ENCODE assay signal across 11 cellular contexts in the genomic region with DNA sequence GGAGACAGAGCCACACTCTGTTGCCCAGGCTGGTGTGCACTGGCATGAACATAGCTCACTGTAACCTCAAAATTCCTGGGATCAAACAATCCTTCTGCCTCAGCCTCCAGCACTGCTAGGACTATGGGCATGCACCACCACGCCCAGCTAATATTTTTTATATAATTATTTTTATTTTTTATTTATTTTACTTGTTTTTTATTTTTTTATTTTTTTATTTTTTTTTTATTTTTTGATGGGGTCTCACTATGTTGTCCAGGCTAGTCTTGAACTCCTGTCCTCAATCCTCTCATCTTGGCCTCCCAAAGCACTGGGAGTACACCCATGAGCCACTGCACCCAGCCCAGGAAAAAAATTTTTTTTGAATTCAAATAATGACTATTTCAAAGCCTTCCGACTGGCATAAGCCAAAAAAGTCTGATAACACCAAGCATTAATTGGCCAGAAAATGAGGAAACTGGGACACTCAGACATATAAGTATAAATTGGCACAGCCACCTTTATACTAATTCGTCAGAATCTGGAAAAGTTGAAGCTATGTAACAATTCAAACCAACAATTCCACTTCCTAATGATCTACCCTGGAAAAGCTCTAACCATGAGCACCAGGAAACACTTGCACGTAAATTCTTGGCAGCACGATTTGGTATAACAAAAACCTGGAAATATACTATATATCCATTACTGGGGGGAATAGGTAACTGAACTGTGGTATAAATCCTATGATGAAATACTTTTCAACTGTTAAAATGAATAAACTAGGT. TPM values are rescaled to one million over a fixed set of nuclear protein-coding genes. Genes with fewer than 3 reads are reported as not detected.
DNase-seq lines count a peak whose midpoint lies in the region; ATAC-seq and TF ChIP-seq lines count a peak whose summit lies in the region.
"Had no signal": no experiment of that assay in that cellular context is flagged by ENCODE, and none has a peak within 500 bp of the region (broad histone marks: within the 10 kb centered on the region; RNA-seq: fewer than 3 reads in every experiment).

No MANE protein-coding gene starts in this region.

- peaks cover 75 to 85% of the 10 kb centered on the region in 2 donors for H3K4me1 Mint-ChIP-seq in immature natural killer cell

- H3K27ac ChIP-seq in right atrium auricular region (peak overlapping the region; percentile 19 to 93), VCaP (peak overlapping the region; percentile 97), urinary bladder (ENCODE audit: low read depth) (peak overlapping the region; percentile 23), sigmoid colon (peak overlapping the region in 1 of 4 donors; percentile 7)

- intact Hi-C loops in left ventricle myocardium superior (cut with micrococcal nuclease) (no loop called here), sigmoid colon (cut with DNase I) (no loop called here)

- no peak for TF ChIP-seq POLR2A in sigmoid colon (IDR thresholded peaks at IDR 0.05)

- peaks cover 0 to 19% (median 11%) of the 10 kb centered on the region in 3 donors for H3K36me3 Mint-ChIP-seq in immature natural killer cell

- H3K27me3 ChIP-seq in right atrium auricular region = no peaks in the 10 kb centered on the region
- no peaks in the 10 kb centered on the region for H3K27me3 ChIP-seq in sigmoid colon

- TF ChIP-seq EP300 in sigmoid colon (IDR thresholded peaks at IDR 0.05) = no peak

- 75% methylated on average over 5 of the region's 5 CpGs for WGBS in urinary bladder
- 57 to 79% methylated on average over 5 of the region's 5 CpGs for WGBS in sigmoid colon, 2 donors

- DNase-seq in right atrium auricular region (ENCODE audit: low spot score) = no peak
- no peak for DNase-seq in left ventricle myocardium superior
- no peak for DNase-seq in immature natural killer cell
- no peak for DNase-seq in ecto neural progenitor cell (ENCODE audit: low spot score)
- DNase-seq in sigmoid colon = no peak
- DNase-seq: COR-L47, NCI-H526 treated with DMSO at 0.1 percent for 48 hours had no signal

- H3K27ac Mint-ChIP-seq in immature natural killer cell = peak overlapping the region; percentile 89 to 100 (median 92)

- TF ChIP-seq CTCF in right atrium auricular region (IDR thresholded peaks at IDR 0.05) = no peak
- no peak for TF ChIP-seq CTCF in VCaP (conservative IDR thresholded peaks at IDR 0.05)
- TF ChIP-seq CTCF in sigmoid colon (IDR thresholded peaks at IDR 0.05) = no peak

- ATAC-seq in left ventricle myocardium superior (no peak), GM19351 (IDR thresholded peaks at IDR 0.05; ENCODE audit: unreplicated experiment) (no peak)

- no peaks in the 10 kb centered on the region for H3K9me3 Mint-ChIP-seq in immature natural killer cell
- H3K9me3 Mint-ChIP-seq: neural crest cell had no signal

- H3K9me3 ChIP-seq in right atrium auricular region (no peaks in the 10 kb centered on the region), sigmoid colon (no peaks in the 10 kb centered on the region)

- H3K4me3 ChIP-seq in right atrium auricular region (no peak overlapping the region), urinary bladder (ENCODE audit: low read depth, low read length) (no peak overlapping the region), sigmoid colon (no peak overlapping the region)

- peaks cover 14 to 45% (median 32%) of the 10 kb centered on the region in 3 donors for H3K27me3 Mint-ChIP-seq in immature natural killer cell (ENCODE audit: low read depth in 3 of 3)

- peak overlapping the region; percentile 90 to 100 (median 94) for H3K4me3 Mint-ChIP-seq in immature natural killer cell
- H3K4me3 Mint-ChIP-seq: neural crest cell had no signal

- H3K4me1 ChIP-seq in right atrium auricular region = peaks cover 0 to 29% of the 10 kb centered on the region in 2 donors
- no peaks in the 10 kb centered on the region for H3K4me1 ChIP-seq in urinary bladder (ENCODE audit: insufficient read depth)
- H3K4me1 ChIP-seq in sigmoid colon = peaks cover 0 to 30% (median 24%) of the 10 kb centered on the region in 4 donors

- H3K36me3 ChIP-seq in right atrium auricular region = no peaks in the 10 kb centered on the region
- H3K36me3 ChIP-seq in urinary bladder (ENCODE audit: insufficient read depth) = no peaks in the 10 kb centered on the region
- H3K36me3 ChIP-seq in sigmoid colon = no peaks in the 10 kb centered on the region

RNA-seq across cellular contexts. Expression of a gene that starts 6.3 kb away (rescaled TPM):
- total RNA-seq in right atrium auricular region = 10 to 100 TPM in 1 of 2 donors, 1 to 10 TPM in 1; 8.0 to 15.2 TPM
- 7.1 TPM for total RNA-seq in left ventricle myocardium superior
- 100 to 1,000 TPM in 1 of 3 donors, 10 to 100 TPM in 2; 69.4 to 121 (median 74.5) TPM for polyA plus RNA-seq in immature natural killer cell
- 39.5 TPM for total RNA-seq in urinary bladder
- 10.2 TPM for polyA plus RNA-seq in urinary bladder
- 10 to 100 TPM; 23.4 to 29.1 (median 26.1) TPM for total RNA-seq in sigmoid colon
- polyA plus RNA-seq in sigmoid colon = 10 to 100 TPM in 2 of 3 donors, 1 to 10 TPM in 1; 4.2 to 20.5 (median 10.6) TPM
